ENCODE assay signal across 8 cellular contexts in the genomic region with DNA sequence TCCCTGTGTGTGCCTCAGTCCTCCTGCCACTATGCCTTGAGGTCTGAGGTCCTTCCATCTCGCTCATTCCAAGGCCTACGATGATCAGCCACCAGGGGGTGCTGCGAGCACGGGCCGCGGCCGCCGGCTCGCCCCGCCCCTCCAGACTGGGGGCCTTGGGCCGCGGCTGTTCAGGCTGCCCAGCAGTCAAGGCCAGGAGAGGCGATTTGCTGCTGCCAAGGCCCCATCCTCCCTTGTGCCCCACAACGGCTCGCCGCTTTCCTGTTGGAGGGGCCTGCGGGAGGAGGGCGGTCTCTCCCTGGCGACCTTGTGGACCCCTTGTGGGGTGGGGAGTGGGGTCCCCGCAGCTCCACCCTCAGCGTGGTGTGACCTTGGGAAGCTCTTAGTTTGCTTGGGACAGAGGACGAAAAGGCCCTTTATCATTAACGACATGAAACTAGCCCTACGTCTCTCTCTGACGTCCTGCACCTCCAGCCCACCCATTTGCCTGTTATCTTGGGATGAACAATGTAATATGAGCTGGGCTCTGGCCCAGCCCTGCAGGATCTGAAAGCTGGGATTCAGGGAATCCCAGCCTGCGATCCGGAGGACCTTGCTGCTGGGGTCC. TPM values are rescaled to one million over a fixed set of nuclear protein-coding genes. Genes with fewer than 3 reads are reported as not detected.
DNase-seq lines count a peak whose midpoint lies in the region; ATAC-seq lines count a peak whose summit lies in the region.

No MANE protein-coding gene starts in this region.

- DNase-seq in AG20443 (ENCODE audit: low spot score) (peak; percentile 95), H7 (peak; percentile 99), NCI-H2227 treated with DMSO at 0.1 percent for 48 hours (lab: John Stamatoyannopoulos, UW) (peak; percentile 39), cerebellar cortex (ENCODE audit: low spot score) (peak; percentile 84), left colon (peak; percentile 67 to 92)
- peak; percentile 69 for DNase-seq in activated CD4-positive, alpha-beta T cell treated with anti-CD3 and anti-CD28 coated beads for 1 hour
- peak; percentile 58 to 76 for DNase-seq in stimulated activated CD4-positive, alpha-beta T cell treated with anti-CD3 and anti-CD28 coated beads, Interleukin-15, amount 100 ng/mL, for 48 hours (ENCODE audit: low read depth in 2 of 2)

- H3K36me3 ChIP-seq in H7 (replicated peaks; ENCODE audit: control insufficient read depth, insufficient read depth, low read length), result peaks cover 8% of the 10 kb centered on the region

- peak; percentile 83 for ATAC-seq in left colon
- no peak for ATAC-seq in GM21381 (IDR thresholded peaks at IDR 0.05; ENCODE audit: unreplicated experiment)

- H3K27me3 ChIP-seq in H7 (ENCODE audit: control insufficient read depth, insufficient read depth, low read length), result peaks cover 25% of the 10 kb centered on the region

- intact Hi-C loops in left colon (cut with DNase I, micrococcal nuclease), result loop anchor here (5.0 to 10.0 kb wide), 2 partner anchors 47 to 149 kb away; no protein-coding TSS in a partner anchor

- H3K4me3 ChIP-seq in H7 (ENCODE audit: insufficient read depth, low read depth, low read length), result peak overlapping the region; percentile 49

RNA-seq across cellular contexts. Expression of a gene that starts 5.4 kb away (rescaled TPM):
- total RNA-seq in H7 (2014; rRNA removed; shearing (Covaris generic)), result not detected in 2 replicates
- not detected for total RNA-seq in left colon

RNA-seq across cellular contexts. Expression of a gene that starts 10.1 kb away (rescaled TPM):
- total RNA-seq in H7 (2014; rRNA removed; shearing (Covaris generic)), result 35.1 and 45.0 TPM in 2 replicates
- total RNA-seq in left colon, result 10 to 100 TPM; 10.2 to 10.6 TPM

RNA-seq across cellular contexts. Expression of a gene that starts 26.3 kb away (rescaled TPM):
- total RNA-seq in H7 (2014; rRNA removed; shearing (Covaris generic)), result 16.9 and 25.2 TPM in 2 replicates
- 10 to 100 TPM; 21.1 to 25.6 TPM for total RNA-seq in left colon

RNA-seq across cellular contexts. Expression of a gene that starts 31.4 kb away (rescaled TPM):
- 652 and 748 TPM in 2 replicates for total RNA-seq in H7 (2014; rRNA removed; shearing (Covaris generic))
- total RNA-seq in left colon, result 100 to 1,000 TPM; 362 to 388 TPM

Comparison
In these comparisons a context has a peak if more than half of its experiments do, and no peak if none do; other contexts are left out.
1. DNase-seq: peak in every context shown above with its lines; median percentile 99 in H7; 95 in AG20443; 84 in cerebellar cortex; 80 in left colon; 69 in activated CD4-positive, alpha-beta T cell treated with anti-CD3 and anti-CD28 coated beads for 1 hour; 67 in stimulated activated CD4-positive, alpha-beta T cell treated with anti-CD3 and anti-CD28 coated beads, Interleukin-15, amount 100 ng/mL, for 48 hours; 39 in NCI-H2227 treated with DMSO at 0.1 percent for 48 hours.